In genomic region chr1:245953876-245954660, GRCh38 we compare ENCODE assay signal across 8 cellular contexts.
A peak's percentile ranks its signal among the peaks of the same experiment; 100 is the strongest.
DNase-seq lines count a peak whose midpoint lies in the region; ATAC-seq and TF ChIP-seq lines count a peak whose summit lies in the region.

No MANE protein-coding gene starts in this region.

- dilution Hi-C loops in mammary epithelial cell (cut with HindIII; ENCODE audit: low sequenced_read_pairs), result no loop called here

- no peaks in the 10 kb centered on the region for H3K79me2 ChIP-seq in mammary epithelial cell (ENCODE audit: insufficient read depth, low read length)

- H3K4me3 Mint-ChIP-seq in nephron progenitor cell, result no peak overlapping the region

- H3K36me3 Mint-ChIP-seq in nephron progenitor cell (ENCODE audit: low read depth), result no peaks in the 10 kb centered on the region

- H3K27ac ChIP-seq in mammary epithelial cell (ENCODE audit: insufficient read depth, low read depth, low read length), result peak overlapping the region; percentile 29

- no peaks in the 10 kb centered on the region for H3K9me3 ChIP-seq in mammary epithelial cell (replicated peaks; ENCODE audit: insufficient read depth, low read length)

- no peaks in the 10 kb centered on the region for H3K4me1 ChIP-seq in mammary epithelial cell (ENCODE audit: insufficient read depth, low read length)

- no peaks in the 10 kb centered on the region for H3K36me3 ChIP-seq in mammary epithelial cell (ENCODE audit: insufficient read depth, low read length)

- H3K9me3 Mint-ChIP-seq in nephron progenitor cell, result no peaks in the 10 kb centered on the region

- H3K27me3 Mint-ChIP-seq in nephron progenitor cell (ENCODE audit: low read depth, poor library complexity), result no peaks in the 10 kb centered on the region

- intact Hi-C loops in mammary epithelial cell (cut with micrococcal nuclease), result no loop called here

- peak; percentile 47 for ATAC-seq in GM19043 (IDR thresholded peaks at IDR 0.05; ENCODE audit: low read depth, unreplicated experiment)
- ATAC-seq in HG03571 (IDR thresholded peaks at IDR 0.05; ENCODE audit: unreplicated experiment), result peak; percentile 57
- no peak for ATAC-seq in HG03039 (IDR thresholded peaks at IDR 0.05; ENCODE audit: unreplicated experiment)

- TF ChIP-seq CTCF in AG09309 (IDR thresholded peaks at IDR 0.05; ENCODE audit: control insufficient read depth, insufficient read depth, low read depth, low read length, missing control alignments), result no peak
- TF ChIP-seq CTCF in mammary epithelial cell (conservative IDR thresholded peaks at IDR 0.05 in 1 of 2, IDR thresholded peaks at IDR 0.05 in 1 of 2; ENCODE audit: extremely low read depth in 1 of 2, insufficient read depth in 1 of 2, low read depth in 1 of 2, low read length in 2 of 2), result no peak
- no peak for TF ChIP-seq CTCF in nephron progenitor cell (IDR thresholded peaks at IDR 0.05)

- H3K27me3 ChIP-seq in mammary epithelial cell (ENCODE audit: insufficient read depth, low read length), result no peaks in the 10 kb centered on the region

- peak overlapping the region; percentile 90 for H3K4me2 ChIP-seq in mammary epithelial cell (ENCODE audit: insufficient read depth, low read depth, low read length)

- H4K20me1 ChIP-seq in mammary epithelial cell (ENCODE audit: insufficient read depth, low read length), result no peaks in the 10 kb centered on the region

- H3K9ac ChIP-seq in mammary epithelial cell (ENCODE audit: insufficient read depth, low read length), result no peak overlapping the region

- H3K4me3 ChIP-seq in AG09309 (ENCODE audit: control insufficient read depth, low read depth, low read length), result peak overlapping the region; percentile 18
- peak overlapping the region; percentile 34 to 60 (median 38) for H3K4me3 ChIP-seq in mammary epithelial cell (replicated peaks in 1 of 3; ENCODE audit: insufficient read depth in 1 of 3, low read depth in 2 of 3, low read length in 3 of 3)

- peaks cover 47% of the 10 kb centered on the region for H3K4me1 Mint-ChIP-seq in nephron progenitor cell

- no TSS peak for BruUV-seq in mammary epithelial cell (replicated peaks; lab: Mats Ljungman, UMichigan)

- peak overlapping the region; percentile 75 for H2AFZ ChIP-seq in mammary epithelial cell (ENCODE audit: low read depth, low read length)

- H3K27ac Mint-ChIP-seq in nephron progenitor cell, result peak overlapping the region; percentile 49

- CTCF ChIA-PET in mammary epithelial cell (lab: Charles Lee; ENCODE audit: low non-redundant PET), result no interaction called here

- 19% methylated on average over 6 of the region's 8 CpGs for WGBS in mammary epithelial cell (ENCODE audit: low coverage, missing lambda C conversion rate)

- in situ Hi-C loops in mammary epithelial cell (cut with MboI; ENCODE audit: low sequenced_read_pairs in 2 of 2), result no loop called here

- DNase-seq in AG09309 (ENCODE audit: low read depth) (no peak), mammary epithelial cell (peak; percentile 6), nephron progenitor cell (no peak), NCI-H1694 treated with DMSO at 0.1 percent for 48 hours (lab: John Stamatoyannopoulos, UW) (no peak), HPDE6-E6E7 (ENCODE audit: extremely low spot score) (no peak)
